ENCODE assay signal across 22 cellular contexts in genomic region chr7:111363099-111363498, GRCh38.
DNase-seq lines count a peak whose midpoint lies in the region; ATAC-seq, FAIRE-seq and TF ChIP-seq lines count a peak whose summit lies in the region.
"Had no signal": no experiment of that assay in that cellular context is flagged by ENCODE, and none has a peak within 500 bp of the region (broad histone marks: within the 10 kb centered on the region; RNA-seq: fewer than 3 reads in every experiment).

No MANE protein-coding gene starts in this region.

- ATAC-seq in HG03521 (IDR thresholded peaks at IDR 0.05; ENCODE audit: unreplicated experiment) = no peak
- ATAC-seq: left colon, upper lobe of right lung had no signal

- H3K27ac Mint-ChIP-seq in CD8-positive, alpha-beta memory T cell = peak overlapping the region in 1 of 8 donors; percentile 21

- H4K20me1 ChIP-seq in keratinocyte (ENCODE audit: control insufficient read depth, extremely low read depth, insufficient read depth, low read length) = no peaks in the 10 kb centered on the region

- H3K27ac ChIP-seq in HUES64 (ENCODE audit: low read depth, low read length) = no peak overlapping the region
- peak overlapping the region; percentile 22 for H3K27ac ChIP-seq in keratinocyte (ENCODE audit: control insufficient read depth, insufficient read depth, low read length)
- no peak overlapping the region for H3K27ac ChIP-seq in tibial nerve
- H3K27ac ChIP-seq in CD8-positive, alpha-beta memory T cell (ENCODE audit: low read depth, low read length) = no peak overlapping the region
- H3K27ac ChIP-seq: PC-9, SK-N-MC, upper lobe of right lung had no signal

- WGBS in HUES64 = no CpG with 5 or more reads among the region's 1 CpG
- WGBS in tibial nerve, 2 donors = 24 to 34% methylated on average over 1 of the region's 1 CpG

- DNase-seq in AG08395 (ENCODE audit: low spot score) = peak; percentile 39
- DNase-seq in astrocyte of the spinal cord (ENCODE audit: low read depth, low spot score) = peak; percentile 36
- DNase-seq in keratinocyte (ENCODE audit: low read depth, low spot score) = no peak
- no peak for DNase-seq in head of caudate nucleus
- no peak for DNase-seq in tibial nerve (ENCODE audit: low spot score in 2 of 2)
- DNase-seq in CD8-positive, alpha-beta memory T cell = no peak
- DNase-seq: activated CD4-positive, alpha-beta T cell treated with anti-CD3 and anti-CD28 coated beads for 4 hours; activated effector memory CD4-positive, alpha-beta T cell treated with Interleukin-2 at 50 U/mL for 16 hours; amygdala; cerebellar nuclear complex; COR-L47; left colon; NCI-H1417 treated with DMSO at 0.1 percent for 48 hours; PC-9; retina; stimulated activated naive CD4-positive, alpha-beta T cell treated with Interleukin-2 at 50 U/mL for 16 hours; T1000; upper lobe of right lung had no signal

- H3K36me3 Mint-ChIP-seq in CD8-positive, alpha-beta memory T cell = peaks cover 0 to 19% (median 4%) of the 10 kb centered on the region in 3 donors

- POLR2A ChIA-PET in CD8-positive, alpha-beta memory T cell (lab: Charles Lee) = no interaction called here

- H3K4me3 ChIP-seq in HUES64 (ENCODE audit: low read length) (no peak overlapping the region), astrocyte of the spinal cord (ENCODE audit: low read depth, low read length) (no peak overlapping the region), keratinocyte (ENCODE audit: control insufficient read depth in 2 of 3, extremely low read depth in 1 of 3, insufficient read depth in 2 of 3, low read depth in 1 of 3, low read length in 3 of 3) (peak overlapping the region in 1 of 3 experiments; percentile 3), tibial nerve (no peak overlapping the region)
- no peak overlapping the region for H3K4me3 ChIP-seq in CD8-positive, alpha-beta memory T cell (ENCODE audit: low read length)
- H3K4me3 ChIP-seq: PC-9, SK-N-MC, upper lobe of right lung had no signal

- no peaks in the 10 kb centered on the region for H3K9me3 Mint-ChIP-seq in CD8-positive, alpha-beta memory T cell

- CTCF ChIA-PET in CD8-positive, alpha-beta memory T cell (lab: Charles Lee) = no interaction called here

- H3K4me3 Mint-ChIP-seq in CD8-positive, alpha-beta memory T cell = no peak overlapping the region

- peaks cover 18% of the 10 kb centered on the region for H3K4me1 ChIP-seq in HUES64 (ENCODE audit: insufficient read depth, low read length)
- H3K4me1 ChIP-seq in keratinocyte (ENCODE audit: control insufficient read depth, extremely low read depth, insufficient read depth, low read length) = peaks cover 33% of the 10 kb centered on the region
- H3K4me1 ChIP-seq in tibial nerve = peaks cover 0 to 11% (median 0%) of the 10 kb centered on the region in 4 donors
- no peaks in the 10 kb centered on the region for H3K4me1 ChIP-seq in CD8-positive, alpha-beta memory T cell (ENCODE audit: insufficient read depth, low read length)
- H3K4me1 ChIP-seq: upper lobe of right lung had no signal

- no peak for TF ChIP-seq EP300 in tibial nerve (IDR thresholded peaks at IDR 0.05)

- H3K27me3 ChIP-seq in HUES64 (ENCODE audit: insufficient read depth, low read length) = no peaks in the 10 kb centered on the region
- no peaks in the 10 kb centered on the region for H3K27me3 ChIP-seq in keratinocyte (ENCODE audit: control insufficient read depth, extremely low read depth, insufficient read depth, low read length)
- no peaks in the 10 kb centered on the region for H3K27me3 ChIP-seq in tibial nerve
- no peaks in the 10 kb centered on the region for H3K27me3 ChIP-seq in CD8-positive, alpha-beta memory T cell (ENCODE audit: insufficient read depth, low read length, poor library complexity, severe bottlenecking)
- H3K27me3 ChIP-seq: upper lobe of right lung had no signal

- no peaks in the 10 kb centered on the region for H3K9me3 ChIP-seq in HUES64 (ENCODE audit: insufficient read depth, low read depth, low read length)
- no peaks in the 10 kb centered on the region for H3K9me3 ChIP-seq in keratinocyte (ENCODE audit: control insufficient read depth, low read depth, low read length)
- no peaks in the 10 kb centered on the region for H3K9me3 ChIP-seq in tibial nerve
- H3K9me3 ChIP-seq in CD8-positive, alpha-beta memory T cell (ENCODE audit: low read length) = no peaks in the 10 kb centered on the region
- H3K9me3 ChIP-seq: upper lobe of right lung had no signal

- no peaks in the 10 kb centered on the region for H3K4me1 Mint-ChIP-seq in CD8-positive, alpha-beta memory T cell

- no peaks in the 10 kb centered on the region for H3K9me1 ChIP-seq in keratinocyte (ENCODE audit: control insufficient read depth, extremely low read depth, insufficient read depth, low read length)

- H2AFZ ChIP-seq in keratinocyte (ENCODE audit: control insufficient read depth, low read length) = no peak overlapping the region
- H2AFZ ChIP-seq: PC-9 had no signal

- no peak for TF ChIP-seq CTCF in astrocyte of the spinal cord (IDR thresholded peaks at IDR 0.05; ENCODE audit: low read depth, low read length)
- TF ChIP-seq CTCF in keratinocyte (optimal IDR thresholded peaks at IDR 0.05 in 1 of 3, IDR thresholded peaks at IDR 0.05 in 1 of 3, conservative IDR thresholded peaks at IDR 0.05 in 1 of 3; ENCODE audit: extremely low read depth in 1 of 3, insufficient read depth in 2 of 3, low read length in 3 of 3) = no peak
- TF ChIP-seq CTCF in tibial nerve (IDR thresholded peaks at IDR 0.05) = no peak

- intact Hi-C loops in head of caudate nucleus (cut with DNase I) = no loop called here

- H3K79me2 ChIP-seq in keratinocyte (ENCODE audit: control insufficient read depth, insufficient read depth, low read length) = no peaks in the 10 kb centered on the region

- dilution Hi-C loops in keratinocyte (cut with MboI; ENCODE audit: extremely low pct_ligation_motif_present, low sequenced_read_pairs) = no loop called here

- H3K36me3 ChIP-seq in HUES64 (ENCODE audit: insufficient read depth, low read length) (no peaks in the 10 kb centered on the region), keratinocyte (ENCODE audit: control insufficient read depth in 2 of 2, extremely low read depth in 1 of 2, insufficient read depth in 2 of 2, low read length in 2 of 2) (no peaks in the 10 kb centered on the region), tibial nerve (no peaks in the 10 kb centered on the region)
- no peaks in the 10 kb centered on the region for H3K36me3 ChIP-seq in CD8-positive, alpha-beta memory T cell (ENCODE audit: insufficient read depth, low read length)
- H3K36me3 ChIP-seq: upper lobe of right lung had no signal

- H3K27me3 Mint-ChIP-seq in CD8-positive, alpha-beta memory T cell = no peaks in the 10 kb centered on the region

- FAIRE-seq in keratinocyte (lab: Jason Lieb, UNC) = peak; percentile 73
- FAIRE-seq: frontal cortex had no signal

- H3K9ac ChIP-seq in HUES64 (ENCODE audit: low read depth, low read length) (peak overlapping the region; percentile 9; the same call in 1 of the 2 replicates), keratinocyte (ENCODE audit: control insufficient read depth, extremely low read depth, insufficient read depth, low read length) (no peak overlapping the region)

- TF ChIP-seq POLR2A in tibial nerve (IDR thresholded peaks at IDR 0.05) = no peak

- peak overlapping the region; percentile 63 for H3K4me2 ChIP-seq in keratinocyte (ENCODE audit: control insufficient read depth, extremely low read depth, insufficient read depth, low read depth, low read length)
- H3K4me2 ChIP-seq: PC-9 had no signal

- in situ Hi-C loops in astrocyte of the spinal cord (cut with HindIII; ENCODE audit: low sequenced_read_pairs) = no loop called here

Comparison
In these comparisons a context has a peak if more than half of its experiments do, and no peak if none do; other contexts are left out.
1. DNase-seq: peak in AG08395 (single experiment) and astrocyte of the spinal cord (single experiment); none in keratinocyte (single experiment), head of caudate nucleus (0 of 42), tibial nerve (0 of 2) and CD8-positive, alpha-beta memory T cell (0 of 5).